In the genomic region with DNA sequence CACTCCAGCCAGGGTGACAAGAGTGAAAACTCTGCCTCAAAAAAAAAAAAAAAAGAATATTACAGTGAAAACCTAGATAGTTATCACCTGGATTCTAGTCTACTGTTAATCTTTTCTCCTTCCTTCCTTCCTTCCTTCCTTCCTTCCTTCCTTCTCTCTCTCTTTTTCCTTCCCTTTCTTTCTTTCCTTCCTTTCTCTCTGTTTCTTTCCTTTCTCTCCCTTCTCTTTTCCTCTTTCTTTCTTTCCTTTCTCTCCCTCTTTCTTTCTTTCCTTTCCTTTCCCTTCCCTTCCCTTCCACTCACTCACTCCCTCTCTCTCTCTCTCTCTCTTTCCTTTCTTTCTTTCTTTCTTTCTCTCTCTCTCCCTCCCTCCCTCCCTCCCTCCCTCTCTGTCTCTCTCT, we compare ENCODE assay signal across 2 cellular contexts.
A peak's percentile ranks its signal among the peaks of the same experiment; 100 is the strongest.
TF ChIP-seq lines count a peak whose summit lies in the region.

No MANE protein-coding gene starts in this region.

TF ChIP-seq in HEK293, 187 proteins besides CTCF, POLR2A, EP300 and RAD21:
- TF ChIP-seq, protein P1, sequence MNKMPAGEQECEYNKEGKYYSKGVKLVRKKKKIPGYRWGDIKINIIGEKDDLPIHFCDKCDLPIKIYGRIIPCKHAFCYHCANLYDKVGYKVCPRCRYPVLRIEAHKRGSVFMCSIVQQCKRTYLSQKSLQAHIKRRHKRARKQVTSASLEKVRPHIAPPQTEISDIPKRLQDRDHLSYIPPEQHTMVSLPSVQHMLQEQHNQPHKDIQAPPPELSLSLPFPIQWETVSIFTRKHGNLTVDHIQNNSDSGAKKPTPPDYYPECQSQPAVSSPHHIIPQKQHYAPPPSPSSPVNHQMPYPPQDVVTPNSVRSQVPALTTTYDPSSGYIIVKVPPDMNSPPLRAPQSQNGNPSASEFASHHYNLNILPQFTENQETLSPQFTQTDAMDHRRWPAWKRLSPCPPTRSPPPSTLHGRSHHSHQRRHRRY (tag by site-specific recombination; IDR thresholded peaks at IDR 0.05): no peak
- TF ChIP-seq ZNF366 (tag by site-specific recombination; conservative IDR thresholded peaks at IDR 0.05) (0 out of 2 replicates have a peak, but pooled peaks have one; percentile 30), PRDM1 (tag by site-specific recombination; IDR thresholded peaks at IDR 0.05) (peak; percentile 89)

TF ChIP-seq in K562, 482 proteins besides CTCF, POLR2A, EP300 and RAD21:
- peak; percentile 67 for TF ChIP-seq ZNF512 (tag; IDR thresholded peaks at IDR 0.05)
- no peak for TF ChIP-seq ZBTB9 (CRISPR knock-in tag; IDR thresholded peaks at IDR 0.05)
